In genomic region chr6:16762547-16763477, GRCh38 we compare ENCODE assay signal across 8 cellular contexts. TPM values are rescaled to one million over a fixed set of nuclear protein-coding genes. Genes with fewer than 3 reads are reported as not detected.
A peak's percentile ranks its signal among the peaks of the same experiment; 100 is the strongest.
DNase-seq lines count a peak whose midpoint lies in the region; ATAC-seq and TF ChIP-seq lines count a peak whose summit lies in the region.

No MANE protein-coding gene starts in this region.

- H3K27ac Mint-ChIP-seq in CD14-positive monocyte (peak overlapping the region in 6 of 7 donors; percentile 65 to 97 (median 86)), nephron progenitor cell (no peak overlapping the region)
- H3K27ac Mint-ChIP-seq in activated T-helper 17 cell treated with anti-CD3 and anti-CD28 coated beads, Interleukin-2, amount 50 U/mL, for 72 hours: peak overlapping the region; percentile 97

- peak; percentile 58 for DNase-seq in CD14-positive monocyte (ENCODE audit: low spot score)
- peak; percentile 90 for DNase-seq in fibroblast of peridontal ligament (ENCODE audit: extremely low read depth)
- DNase-seq in nephron progenitor cell: peak; percentile 14
- no peak for DNase-seq in tibial nerve (ENCODE audit: low spot score in 2 of 2)

- no peaks in the 10 kb centered on the region for H3K36me3 ChIP-seq in tibial nerve

- intact Hi-C loops in CD14-positive monocyte (cut with micrococcal nuclease): loop anchor here (2.0 to 10.0 kb wide), 4 partner anchors 50 to 258 kb away; no protein-coding TSS in a partner anchor

- peak; percentile 32 for ATAC-seq in GM19035 (IDR thresholded peaks at IDR 0.05; ENCODE audit: unreplicated experiment)
- peak; percentile 22 for ATAC-seq in HG03521 (IDR thresholded peaks at IDR 0.05; ENCODE audit: unreplicated experiment)
- ATAC-seq in activated T-helper 17 cell treated with anti-CD3 and anti-CD28 coated beads, Interleukin-2, amount 50 U/mL, for 72 hours (replicated peaks): peak; percentile 56

- TF ChIP-seq POLR2A in tibial nerve (IDR thresholded peaks at IDR 0.05): no peak

- 2 to 4% methylated on average over 32 of the region's 32 CpGs for WGBS in tibial nerve, 2 donors

- H3K36me3 Mint-ChIP-seq in CD14-positive monocyte (peaks cover 5 to 6% of the 10 kb centered on the region in 2 donors), nephron progenitor cell (ENCODE audit: low read depth) (no peaks in the 10 kb centered on the region)
- H3K36me3 Mint-ChIP-seq in activated T-helper 17 cell treated with anti-CD3 and anti-CD28 coated beads, Interleukin-2, amount 50 U/mL, for 72 hours (ENCODE audit: low read depth): peaks cover 51% of the 10 kb centered on the region

- TF ChIP-seq CTCF in CD14-positive monocyte (IDR thresholded peaks at IDR 0.05) (peak; percentile 91), nephron progenitor cell (IDR thresholded peaks at IDR 0.05) (peak; percentile 70), tibial nerve (IDR thresholded peaks at IDR 0.05) (peak; percentile 58 to 86 (median 79))

- no peaks in the 10 kb centered on the region for H3K9me3 ChIP-seq in tibial nerve

- peak overlapping the region; percentile 95 to 99 (median 96) for H3K27ac ChIP-seq in tibial nerve

- H3K4me3 ChIP-seq in tibial nerve: peak overlapping the region; percentile 67 to 96 (median 89)

- H3K27me3 Mint-ChIP-seq in CD14-positive monocyte (ENCODE audit: low read depth in 3 of 3): no peaks in the 10 kb centered on the region
- no peaks in the 10 kb centered on the region for H3K27me3 Mint-ChIP-seq in activated T-helper 17 cell treated with anti-CD3 and anti-CD28 coated beads, Interleukin-2, amount 50 U/mL, for 72 hours
- H3K27me3 Mint-ChIP-seq in nephron progenitor cell (ENCODE audit: low read depth, poor library complexity): peaks cover 20% of the 10 kb centered on the region

- H3K4me3 Mint-ChIP-seq in CD14-positive monocyte (peak overlapping the region; percentile 97), nephron progenitor cell (peak overlapping the region; percentile 94)
- H3K4me3 Mint-ChIP-seq in activated T-helper 17 cell treated with anti-CD3 and anti-CD28 coated beads, Interleukin-2, amount 50 U/mL, for 72 hours: peak overlapping the region; percentile 93

- H3K4me1 ChIP-seq in tibial nerve: peaks cover 0 to 29% (median 12%) of the 10 kb centered on the region in 4 donors

- peak in 1 of 2 donors; percentile 29 for TF ChIP-seq EP300 in tibial nerve (IDR thresholded peaks at IDR 0.05)

- H3K9me3 Mint-ChIP-seq in CD14-positive monocyte: no peaks in the 10 kb centered on the region
- H3K9me3 Mint-ChIP-seq in activated T-helper 17 cell treated with anti-CD3 and anti-CD28 coated beads, Interleukin-2, amount 50 U/mL, for 72 hours: no peaks in the 10 kb centered on the region
- H3K9me3 Mint-ChIP-seq in nephron progenitor cell: no peaks in the 10 kb centered on the region

- H3K4me1 Mint-ChIP-seq in CD14-positive monocyte (peaks cover 25% of the 10 kb centered on the region), nephron progenitor cell (peaks cover 30% of the 10 kb centered on the region)
- H3K4me1 Mint-ChIP-seq in activated T-helper 17 cell treated with anti-CD3 and anti-CD28 coated beads, Interleukin-2, amount 50 U/mL, for 72 hours: peaks cover 34% of the 10 kb centered on the region

- no peaks in the 10 kb centered on the region for H3K27me3 ChIP-seq in tibial nerve

TF ChIP-seq in PFSK-1, 5 proteins besides CTCF, POLR2A, EP300 and RAD21:
- TF ChIP-seq POLR2AphosphoS5 (IDR thresholded peaks at IDR 0.05; ENCODE audit: low read depth, low read length): no peak; the same call in 1 of the 2 replicates
- TF ChIP-seq FOXP2 (optimal IDR thresholded peaks at IDR 0.05; ENCODE audit: borderline replicate concordance, extremely low read depth, extremely low read length, insufficient read depth): no peak
- no peak for TF ChIP-seq REST (IDR thresholded peaks at IDR 0.05; ENCODE audit: insufficient read depth in 1 of 2, low read depth in 2 of 2, low read length in 2 of 2)
- peak; percentile 88; the same call in 1 of the 2 replicates for TF ChIP-seq SIN3A (IDR thresholded peaks at IDR 0.05; ENCODE audit: borderline replicate concordance, insufficient read depth, low read length)
- peak; percentile 23; the same call in 1 of the 2 replicates for TF ChIP-seq TAF1 (IDR thresholded peaks at IDR 0.05; ENCODE audit: borderline replicate concordance, insufficient read depth, low read length)
TF ChIP-seq in PFSK-1: peak in this region for 2.

RNA-seq across cellular contexts. Expression of gene ATXN1, which starts 1.6 kb away (rescaled TPM):
- polyA plus RNA-seq in CD14-positive monocyte: 10 to 100 TPM in 1 of 2 donors, 1 to 10 TPM in 1; 8.8 to 10.9 TPM
- 50.9 TPM for polyA plus RNA-seq in PFSK-1 (2012; ENCODE audit: insufficient read length, low read depth)
- total RNA-seq in activated T-helper 17 cell treated with anti-CD3 and anti-CD28 coated beads, Interleukin-2, amount 50 U/mL, for 72 hours: 100 to 1,000 TPM in 1 of 2 donors, 10 to 100 TPM in 1; 41.0 to 115 TPM
- 10 to 100 TPM; 24.9 to 48.0 (median 36.8) TPM for total RNA-seq in tibial nerve

Comparison
In these comparisons a context has a peak if more than half of its experiments do, and no peak if none do; other contexts are left out.
1. DNase-seq: peak in CD14-positive monocyte (single experiment), fibroblast of peridontal ligament (single experiment) and nephron progenitor cell (single experiment); none in tibial nerve (0 of 2).
2. Peak in every context shown above with its lines, with median percentiles within 50 percentile points of each other: H3K4me3 Mint-ChIP-seq, CTCF ChIP-seq and ATAC-seq.